Comparison of ENCODE assay signal across 1 cellular context in genomic region chr5:123436201-123436600, GRCh38.
TF ChIP-seq lines count a peak whose summit lies in the region.

No MANE protein-coding gene starts in this region.

TF ChIP-seq in GM23338, 12 proteins besides CTCF, POLR2A, EP300 and RAD21 (continued from another document):
- TF ChIP-seq ZNF462 (CRISPR knock-in tag; IDR thresholded peaks at IDR 0.05): no peak
- TF ChIP-seq EZH2 (IDR thresholded peaks at IDR 0.05; ENCODE audit: low read depth, unreplicated experiment): no peak
